Comparison of ENCODE assay signal across 28 cellular contexts in genomic region chr1:163821679-163822078, GRCh38.
"Had no signal": no experiment of that assay in that cellular context is flagged by ENCODE, and none has a peak within 500 bp of the region (broad histone marks: within the 10 kb centered on the region; RNA-seq: fewer than 3 reads in every experiment).

No MANE protein-coding gene starts in this region.

- H3K4me1 Mint-ChIP-seq: neural progenitor cell; stimulated activated effector memory CD8-positive, alpha-beta T cell treated with anti-CD3 and anti-CD28 coated beads, Interleukin-12 subunit alpha, Interleukin-12 subunit beta, amount 100 ng/mL, for 72 hours; stimulated activated naive B cell treated with anti-CD40 and anti-IgM and Interleukin-4, amounts not matched to agents 10 μg/mL and 1 μg/mL and 100 μg/mL, for 72 hours had no signal

- H3K9me3 Mint-ChIP-seq: nephron; neural progenitor cell; stimulated activated naive B cell treated with anti-CD40 and anti-IgM and Interleukin-4, amounts not matched to agents 10 μg/mL and 1 μg/mL and 100 μg/mL, for 72 hours had no signal

- H3K79me2 ChIP-seq: parathyroid adenoma had no signal

- H3K4me3 Mint-ChIP-seq: nephron; neural progenitor cell; stimulated activated effector memory CD8-positive, alpha-beta T cell treated with anti-CD3 and anti-CD28 coated beads, Interleukin-12 subunit alpha, Interleukin-12 subunit beta, amount 100 ng/mL, for 72 hours; stimulated activated naive B cell treated with anti-CD40 and anti-IgM and Interleukin-4, amounts not matched to agents 10 μg/mL and 1 μg/mL and 100 μg/mL, for 72 hours; stimulated activated naive CD8-positive, alpha-beta T cell treated with anti-CD3 and anti-CD28 coated beads, Interleukin-15, Interleukin-2, amounts not matched to agents 100 ng/mL and 50 ng/mL, for 24 hours had no signal

- H3K9me3 ChIP-seq: ovary, psoas muscle, right lobe of liver, sigmoid colon, stomach, thoracic aorta, thyroid gland, tibial nerve, upper lobe of left lung, vagina had no signal

- H3K36me3 Mint-ChIP-seq: neural progenitor cell; stimulated activated effector memory CD8-positive, alpha-beta T cell treated with anti-CD3 and anti-CD28 coated beads, Interleukin-12 subunit alpha, Interleukin-12 subunit beta, amount 100 ng/mL, for 72 hours; stimulated activated naive B cell treated with anti-CD40 and anti-IgM and Interleukin-4, amounts not matched to agents 10 μg/mL and 1 μg/mL and 100 μg/mL, for 72 hours had no signal

- H3K27ac Mint-ChIP-seq: neural progenitor cell; progenitor cell of endocrine pancreas; stimulated activated effector memory CD8-positive, alpha-beta T cell treated with anti-CD3 and anti-CD28 coated beads, Interleukin-12 subunit alpha, Interleukin-12 subunit beta, amount 100 ng/mL, for 72 hours; stimulated activated naive B cell treated with anti-CD40 and anti-IgM and Interleukin-4, amounts not matched to agents 10 μg/mL and 1 μg/mL and 100 μg/mL, for 72 hours; stimulated activated naive CD8-positive, alpha-beta T cell treated with anti-CD3 and anti-CD28 coated beads, Interleukin-15, Interleukin-2, amounts not matched to agents 100 ng/mL and 50 ng/mL, for 24 hours had no signal

- H3K9ac ChIP-seq: neural progenitor cell, parathyroid adenoma had no signal

- H3K27me3 ChIP-seq: neural progenitor cell, ovary, right lobe of liver, sigmoid colon, stomach, thyroid gland, tibial nerve, upper lobe of left lung, vagina had no signal

- H3K36me3 ChIP-seq: neural progenitor cell, ovary, right lobe of liver, sigmoid colon, stomach, thoracic aorta, thyroid gland, tibial nerve, upper lobe of left lung, vagina had no signal

- H2AFZ ChIP-seq: neural progenitor cell, parathyroid adenoma had no signal

- H3K4me2 ChIP-seq: neural progenitor cell had no signal

- H3K4me1 ChIP-seq: parathyroid adenoma, right lobe of liver, thyroid gland, tibial nerve, upper lobe of left lung, vagina had no signal

- DNase-seq: occipital lobe; ovary; posterior cingulate gyrus; psoas muscle; right cardiac atrium; right lobe of liver; sigmoid colon; small intestine; stimulated activated CD4-positive, alpha-beta T cell treated with anti-CD3 and anti-CD28 coated beads, Interleukin-15, amount 100 ng/mL, for 24 hours; stimulated activated CD4-positive, alpha-beta T cell treated with anti-CD3 and anti-CD28 coated beads, Interleukin-2, amount 100 ng/mL, for 24 hours; stimulated activated CD4-positive, alpha-beta T cell treated with anti-CD3 and anti-CD28 coated beads, Interleukin-2, amount 100 ng/mL, for 48 hours; stimulated activated CD4-positive, alpha-beta T cell treated with anti-CD3 and anti-CD28 coated beads, Interleukin-4, amount 100 ng/mL, for 24 hours; stimulated activated naive B cell treated with anti-CD40 and anti-IgM and Interleukin-4, amounts not matched to agents 10 μg/mL and 1 μg/mL and 100 μg/mL, for 72 hours; stimulated activated naive CD4-positive, alpha-beta T cell treated with Interleukin-2 at 50 U/mL for 16 hours; stomach; thyroid gland; trophoblast cell; upper lobe of left lung had no signal

- ATAC-seq: psoas muscle; right cardiac atrium; right lobe of liver; stimulated activated effector memory CD8-positive, alpha-beta T cell treated with anti-CD3 and anti-CD28 coated beads, Interleukin-12 subunit alpha, Interleukin-12 subunit beta, amount 100 ng/mL, for 72 hours; stimulated activated naive B cell treated with anti-CD40 and anti-IgM and Interleukin-4, amounts not matched to agents 10 μg/mL and 1 μg/mL and 100 μg/mL, for 72 hours had no signal

- H3K27me3 Mint-ChIP-seq: stimulated activated naive B cell treated with anti-CD40 and anti-IgM and Interleukin-4, amounts not matched to agents 10 μg/mL and 1 μg/mL and 100 μg/mL, for 72 hours; stimulated activated naive CD8-positive, alpha-beta T cell treated with anti-CD3 and anti-CD28 coated beads, Interleukin-15, Interleukin-2, amounts not matched to agents 100 ng/mL and 50 ng/mL, for 24 hours had no signal

- FAIRE-seq: small intestine, urothelium cell line had no signal

- H3K4me3 ChIP-seq: neural progenitor cell, ovary, psoas muscle, right lobe of liver, sigmoid colon, stomach, thoracic aorta, thyroid gland, tibial nerve, upper lobe of left lung, vagina had no signal

- H3K27ac ChIP-seq: neural progenitor cell, ovary, parathyroid adenoma, psoas muscle, right lobe of liver, sigmoid colon, stomach, thoracic aorta, thyroid gland, tibial nerve, upper lobe of left lung, vagina had no signal
